ENCODE assay signal across 24 cellular contexts in genomic region chr9:134678206-134678605, GRCh38. TPM values are rescaled to one million over a fixed set of nuclear protein-coding genes. Genes with fewer than 3 reads are reported as not detected.
A peak's percentile ranks its signal among the peaks of the same experiment; 100 is the strongest.
DNase-seq lines count a peak whose midpoint lies in the region; ATAC-seq and TF ChIP-seq lines count a peak whose summit lies in the region.
"Had no signal": no experiment of that assay in that cellular context is flagged by ENCODE, and none has a peak within 500 bp of the region (broad histone marks: within the 10 kb centered on the region; RNA-seq: fewer than 3 reads in every experiment).

No MANE protein-coding gene starts in this region.

- H3K4me1 ChIP-seq in lower lobe of right lung (peaks cover 14% of the 10 kb centered on the region), spleen (peaks cover 0 to 28% (median 12%) of the 10 kb centered on the region in 6 donors), H9 (ENCODE audit: insufficient read depth, low read length) (no peaks in the 10 kb centered on the region)
- H3K4me1 ChIP-seq: parathyroid adenoma had no signal

- H4K5ac ChIP-seq in H9 (ENCODE audit: insufficient read length, low read depth, low read length): no peak overlapping the region

- H3K9me3 ChIP-seq in lower lobe of right lung (peaks cover 5% of the 10 kb centered on the region), spleen (peaks cover 0 to 14% (median 11%) of the 10 kb centered on the region in 8 donors), H9 (ENCODE audit: control insufficient read depth, low read depth, low read length) (no peaks in the 10 kb centered on the region)
- H3K9me3 ChIP-seq: testis had no signal

- no peak overlapping the region; a peak in 1 of 7 replicates for H3K27ac Mint-ChIP-seq in H9
- H3K27ac Mint-ChIP-seq: activated CD8-positive, alpha-beta memory T cell treated with anti-CD3 and anti-CD28 coated beads, Interleukin-2, amount 10 ng/mL, durations not matched to agents 7 days and 5 days; CD4-positive, alpha-beta T cell; WTC11 had no signal

- H4K8ac ChIP-seq in H9 (replicated peaks; ENCODE audit: insufficient read length, low read depth, low read length): no peak overlapping the region

- H2BK20ac ChIP-seq in H9 (ENCODE audit: low read depth, low read length, poor library complexity, severe bottlenecking): no peak overlapping the region

- no peak overlapping the region for H3K9ac ChIP-seq in H9 (ENCODE audit: extremely low read depth, insufficient read length, low read length)
- H3K9ac ChIP-seq: GM23248, parathyroid adenoma had no signal

- DNase-seq in NCI-H524 (lab: John Stamatoyannopoulos, UW) (peak; percentile 27 to 70), NCI-H524 treated with DMSO at 0.1 percent for 48 hours (lab: John Stamatoyannopoulos, UW) (no peak), NCI-H345 treated with DMSO at 0.1 percent for 48 hours (lab: John Stamatoyannopoulos, UW; ENCODE audit: unreplicated experiment) (peak; percentile 94), lower lobe of right lung (peak; percentile 28), spleen (peak; percentile 50), H9 (no peak)
- DNase-seq: activated CD4-positive, alpha-beta T cell treated with anti-CD3 and anti-CD28 coated beads, Interleukin-2, amount 50 U/mL, for 1 hour; activated CD8-positive, alpha-beta memory T cell treated with anti-CD3 and anti-CD28 coated beads, Interleukin-2, amount 10 ng/mL, durations not matched to agents 7 days and 5 days; activated naive CD4-positive, alpha-beta T cell treated with Interleukin-2 at 50 U/mL for 16 hours; activated T-cell treated with anti-CD3 and anti-CD28 coated beads, Interleukin-2, amount 50 U/mL, for 48 hours; brain microvascular endothelial cell; CD4-positive, alpha-beta T cell; GM23248; islet precursor cell; NCI-H1048; NCI-H1930; stimulated activated naive CD8-positive, alpha-beta T cell treated with anti-CD3 and anti-CD28 coated beads, Interleukin-15, Interleukin-2, amounts not matched to agents 100 U/mL and 50 U/mL, for 24 hours; T-helper 9 cell; testis had no signal

- no peaks in the 10 kb centered on the region for H3K79me2 ChIP-seq in H9 (ENCODE audit: insufficient read depth, low read length)

- no peak overlapping the region for H3K4ac ChIP-seq in H9 (ENCODE audit: low read depth, low read length)

- peaks cover 5 to 10% of the 10 kb centered on the region in 2 experiments; a peak in 4 of 5 replicates for H3K9me3 Mint-ChIP-seq in H9

- peaks cover 11 to 14% of the 10 kb centered on the region in 2 experiments for H3K4me1 Mint-ChIP-seq in H9
- H3K4me1 Mint-ChIP-seq: activated CD8-positive, alpha-beta memory T cell treated with anti-CD3 and anti-CD28 coated beads, Interleukin-2, amount 10 ng/mL, durations not matched to agents 7 days and 5 days had no signal

- no peak overlapping the region for H2BK12ac ChIP-seq in H9 (ENCODE audit: insufficient read length, low read depth, low read length)

- H3K27me3 ChIP-seq in lower lobe of right lung (ENCODE audit: low read depth) (no peaks in the 10 kb centered on the region), spleen (replicated peaks in 1 of 7) (no peaks in the 10 kb centered on the region), H9 (ENCODE audit: insufficient read depth, low read length) (no peaks in the 10 kb centered on the region)
- H3K27me3 ChIP-seq: brain microvascular endothelial cell, testis had no signal

- no peak overlapping the region for H3T11ph ChIP-seq in H9 (ENCODE audit: low read length)

- no peaks in the 10 kb centered on the region for H4K20me1 ChIP-seq in H9 (ENCODE audit: control insufficient read depth, insufficient read depth, insufficient read length)

- no peak overlapping the region for H2AK5ac ChIP-seq in H9 (ENCODE audit: insufficient read length, low read length)

- H3K23me2 ChIP-seq in H9 (ENCODE audit: insufficient read length, low read depth, low read length, poor library complexity, severe bottlenecking): no peaks in the 10 kb centered on the region

- H3K36me3 ChIP-seq in lower lobe of right lung (no peaks in the 10 kb centered on the region), spleen (no peaks in the 10 kb centered on the region)

- no peak for ATAC-seq in lower lobe of right lung
- no peak for ATAC-seq in GM21786 (IDR thresholded peaks at IDR 0.05; ENCODE audit: unreplicated experiment)
- ATAC-seq in HG03354 (IDR thresholded peaks at IDR 0.05; ENCODE audit: poor library complexity, severe bottlenecking, unreplicated experiment): no peak
- ATAC-seq: activated CD8-positive, alpha-beta memory T cell treated with anti-CD3 and anti-CD28 coated beads, Interleukin-2, amount 10 ng/mL, durations not matched to agents 7 days and 5 days; stimulated activated naive CD8-positive, alpha-beta T cell treated with anti-CD3 and anti-CD28 coated beads, Interleukin-15, Interleukin-2, amounts not matched to agents 100 U/mL and 50 U/mL, for 24 hours; WTC11 had no signal

- H2BK5ac ChIP-seq in H9 (ENCODE audit: insufficient read length, low read length): no peak overlapping the region

- intact Hi-C loops in lower lobe of right lung (cut with DNase I): no loop called here
- intact Hi-C loops in spleen (cut with DNase I; ENCODE audit: low total_unique reads): no loop called here

- H3K4me3 Mint-ChIP-seq in H9: no peak overlapping the region
- H3K4me3 Mint-ChIP-seq: activated CD8-positive, alpha-beta memory T cell treated with anti-CD3 and anti-CD28 coated beads, Interleukin-2, amount 10 ng/mL, durations not matched to agents 7 days and 5 days; CD4-positive, alpha-beta T cell; WTC11 had no signal

- H3K36me3 Mint-ChIP-seq in H9 (ENCODE audit: insufficient read depth in 1 of 3, low read depth in 3 of 3): peaks cover 0 to 3% (median 0%) of the 10 kb centered on the region in 3 experiments; a peak in 2 of 7 replicates
- H3K36me3 Mint-ChIP-seq: activated CD8-positive, alpha-beta memory T cell treated with anti-CD3 and anti-CD28 coated beads, Interleukin-2, amount 10 ng/mL, durations not matched to agents 7 days and 5 days; WTC11 had no signal

- H3K14ac ChIP-seq in H9 (ENCODE audit: insufficient read depth, low read length): no peak overlapping the region

- H3K27ac ChIP-seq in lower lobe of right lung: no peak overlapping the region
- no peak overlapping the region for H3K27ac ChIP-seq in spleen
- no peak overlapping the region for H3K27ac ChIP-seq in H9 (ENCODE audit: insufficient read length, low read depth, low read length)
- H3K27ac ChIP-seq: brain microvascular endothelial cell, GM23248, parathyroid adenoma, testis had no signal

- H3K79me1 ChIP-seq in H9 (ENCODE audit: insufficient read depth, low read depth, low read length, poor library complexity, severe bottlenecking): no peaks in the 10 kb centered on the region

- H4K91ac ChIP-seq in H9 (ENCODE audit: insufficient read length, low read depth, low read length): no peak overlapping the region

- H3K4me3 ChIP-seq in lower lobe of right lung: no peak overlapping the region
- no peak overlapping the region for H3K4me3 ChIP-seq in spleen
- H3K4me3 ChIP-seq: GM23248, testis had no signal

- no peaks in the 10 kb centered on the region; the same call in 1 of the 2 replicates for H3K27me3 Mint-ChIP-seq in H9 (ENCODE audit: low read depth)
- H3K27me3 Mint-ChIP-seq: CD4-positive, alpha-beta T cell had no signal

- H3K4me2 ChIP-seq in H9 (ENCODE audit: insufficient read depth, insufficient read length, low read length): no peak overlapping the region

- H3K23ac ChIP-seq in H9 (ENCODE audit: insufficient read length, low read depth, low read length): no peak overlapping the region

- H3K56ac ChIP-seq in H9 (ENCODE audit: insufficient read length, low read depth, low read length): no peak overlapping the region

- H2BK120ac ChIP-seq in H9 (ENCODE audit: low read depth, low read length, poor library complexity, severe bottlenecking): no peak overlapping the region

- WGBS in spleen, 5 donors: 68 to 81% (median 75%) methylated on average over 3 to 8 of the region's 8 CpGs
- no CpG with 5 or more reads among the region's 8 CpGs for WGBS in H9 (ENCODE audit: extremely low coverage, insufficient read length, low lambda C conversion rate)

- no peak overlapping the region for H3K18ac ChIP-seq in H9 (ENCODE audit: insufficient read length, low read depth, low read length)

- H2BK15ac ChIP-seq in H9 (ENCODE audit: low read depth, low read length): no peak overlapping the region

- H2AFZ ChIP-seq in H9 (ENCODE audit: low read length): no peak overlapping the region
- H2AFZ ChIP-seq: GM23248, parathyroid adenoma had no signal

- TF ChIP-seq CTCF in lower lobe of right lung (IDR thresholded peaks at IDR 0.05): no peak
- no peak for TF ChIP-seq CTCF in spleen (IDR thresholded peaks at IDR 0.05 in 8 of 11, conservative IDR thresholded peaks at IDR 0.05 in 3 of 11)
- TF ChIP-seq CTCF in H9 (conservative IDR thresholded peaks at IDR 0.05): no peak

- TF ChIP-seq POLR2A in spleen (IDR thresholded peaks at IDR 0.05): no peak

RNA-seq across cellular contexts. Expression of gene COL5A1, which starts 36.6 kb away (rescaled TPM):
- total RNA-seq in lower lobe of right lung (29.0 TPM), spleen (10 to 100 TPM; 14.6 to 50.6 (median 28.9) TPM), H9 (2021) (8.6 and 9.5 TPM in 2 replicates)
- 10 to 100 TPM in 1 of 3 donors, 1 to 10 TPM in 2; 2.6 to 12.2 (median 3.1) TPM for polyA plus RNA-seq in spleen
- polyA plus RNA-seq: neural cell had no signal

Comparison
In these comparisons a context has a peak if more than half of its experiments do, and no peak if none do; other contexts are left out.
1. DNase-seq: peak in NCI-H524 (2 of 2), NCI-H345 treated with DMSO at 0.1 percent for 48 hours (single experiment), lower lobe of right lung (single experiment) and spleen (single experiment); none in NCI-H524 treated with DMSO at 0.1 percent for 48 hours (single experiment) and H9 (single experiment).